1 cellular context compared by ENCODE assay signal in genomic region chr17:27535975-27536374, GRCh38.
TF ChIP-seq lines count a peak whose summit lies in the region.

No MANE protein-coding gene starts in this region.

TF ChIP-seq in IMR-90, 13 proteins besides CTCF, POLR2A, EP300 and RAD21 (continued from another document):
- TF ChIP-seq USF2 (IDR thresholded peaks at IDR 0.05; ENCODE audit: low read depth, low read length) = no peak
- no peak for TF ChIP-seq ELK1 (IDR thresholded peaks at IDR 0.05; ENCODE audit: borderline replicate concordance, low read depth, low read length)
- no peak for TF ChIP-seq MAFK (IDR thresholded peaks at IDR 0.05; ENCODE audit: low read depth, low read length)
